ENCODE assay signal across 17 cellular contexts in the genomic region with DNA sequence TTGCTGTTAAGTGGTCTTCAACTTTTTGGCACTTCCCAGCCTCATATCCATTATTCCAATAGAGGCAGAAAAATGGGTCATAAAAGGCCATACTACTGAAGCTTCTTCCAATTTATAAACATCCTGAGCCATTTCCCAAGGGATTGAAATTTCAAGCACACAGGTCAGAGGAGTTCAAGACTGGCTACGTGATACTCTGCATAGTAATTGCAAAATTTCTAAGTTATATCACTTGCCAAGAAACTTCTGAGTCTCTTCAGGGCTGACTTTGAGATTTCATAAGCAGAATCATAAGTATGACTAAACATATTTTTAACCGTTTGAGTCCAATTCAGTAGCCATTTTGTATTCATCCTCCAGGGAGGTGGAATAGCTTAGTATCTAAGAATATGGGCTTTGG.
DNase-seq lines count a peak whose midpoint lies in the region; ATAC-seq and TF ChIP-seq lines count a peak whose summit lies in the region.
"Had no signal": no experiment of that assay in that cellular context is flagged by ENCODE, and none has a peak within 500 bp of the region (broad histone marks: within the 10 kb centered on the region; RNA-seq: fewer than 3 reads in every experiment).

No MANE protein-coding gene starts in this region.

- no peak overlapping the region for H3K4me3 ChIP-seq in AG10803 (ENCODE audit: low read length)
- H3K4me3 ChIP-seq in epithelial cell of esophagus (ENCODE audit: low read length) = no peak overlapping the region
- H3K4me3 ChIP-seq: sigmoid colon had no signal

- TF ChIP-seq CTCF in AG10803 (conservative IDR thresholded peaks at IDR 0.05; ENCODE audit: low read length) (no peak), epithelial cell of esophagus (IDR thresholded peaks at IDR 0.05; ENCODE audit: insufficient read depth, low read depth, low read length, missing control alignments) (no peak), omental fat pad (IDR thresholded peaks at IDR 0.05) (no peak)

- ATAC-seq in omental fat pad (ENCODE audit: low FRiP score) = peak; percentile 81
- no peak for ATAC-seq in HG03571 (IDR thresholded peaks at IDR 0.05; ENCODE audit: unreplicated experiment)
- ATAC-seq in GM19035 (IDR thresholded peaks at IDR 0.05; ENCODE audit: unreplicated experiment) = no peak

- no peak for TF ChIP-seq POLR2A in erythroblast (IDR thresholded peaks at IDR 0.05; ENCODE audit: low read length)

- DNase-seq in AG10803 (ENCODE audit: low read depth) (peak; percentile 68), HS-5 (ENCODE audit: low read depth) (peak; percentile 88), epithelial cell of esophagus (ENCODE audit: low read depth) (peak; percentile 78), omental fat pad (ENCODE audit: low spot score) (no peak), NCI-H128 (lab: John Stamatoyannopoulos, UW; ENCODE audit: unreplicated experiment) (no peak), erythroblast (lab: John Stamatoyannopoulos, UW) (no peak)
- DNase-seq: activated CD4-positive, alpha-beta T cell treated with anti-CD3 and anti-CD28 coated beads, Interleukin-2, amount 50 U/mL, for 1 hour; activated T-cell treated with anti-CD3 and anti-CD28 coated beads, Interleukin-2, amount 50 U/mL, for 48 hours; CD4-positive, alpha-beta T cell; glutamatergic neuron; NCI-H2107; nucleus accumbens; sigmoid colon; stimulated activated CD4-positive, alpha-beta T cell treated with anti-CD3 and anti-CD28 coated beads, Interleukin-4, amount 100 ng/mL, for 24 hours; stimulated activated CD8-positive, alpha-beta memory T cell treated with anti-CD3 and anti-CD28 coated beads, Interleukin-4, amount 100 ng/mL, for 48 hours had no signal

Comparison
In these comparisons a context has a peak if more than half of its experiments do, and no peak if none do; other contexts are left out.
1. DNase-seq: peak in AG10803 (single experiment), HS-5 (single experiment) and epithelial cell of esophagus (single experiment); none in omental fat pad (single experiment), NCI-H128 (single experiment) and erythroblast (0 of 2).